ENCODE assay signal across 9 cellular contexts in genomic region chr4:186651624-186652023, GRCh38.
DNase-seq lines count a peak whose midpoint lies in the region; ATAC-seq and TF ChIP-seq lines count a peak whose summit lies in the region.
"Had no signal": no experiment of that assay in that cellular context is flagged by ENCODE, and none has a peak within 500 bp of the region (broad histone marks: within the 10 kb centered on the region; RNA-seq: fewer than 3 reads in every experiment).

No MANE protein-coding gene starts in this region.

- in situ Hi-C loops in Panc1 (cut with HindIII; ENCODE audit: low pct_unique_long_range_greater_than_20kb, low sequenced_read_pairs), result no loop called here

- H3K27me3 Mint-ChIP-seq in stimulated activated naive CD8-positive, alpha-beta T cell treated with anti-CD3 and anti-CD28 coated beads, Interleukin-15, amount 100 ng/mL, for 72 hours, result no peaks in the 10 kb centered on the region

- POLR2A ChIA-PET in Panc1 (lab: Charles Lee), result no interaction called here

- H3K27me3 ChIP-seq in Panc1 (ENCODE audit: control insufficient read depth, insufficient read depth, low read length), result no peaks in the 10 kb centered on the region

- H3K36me3 Mint-ChIP-seq in stimulated activated effector memory CD8-positive, alpha-beta T cell treated with anti-CD3 and anti-CD28 coated beads, Interleukin-12 subunit alpha, Interleukin-12 subunit beta, amount 100 ng/mL, for 72 hours, result no peaks in the 10 kb centered on the region
- H3K36me3 Mint-ChIP-seq: CD4-positive, CD25-positive, alpha-beta regulatory T cell had no signal

- intact Hi-C loops in Panc1 (cut with micrococcal nuclease; ENCODE audit: unreplicated experiment), result no loop called here
- intact Hi-C loops in head of caudate nucleus (cut with DNase I), result no loop called here

- ATAC-seq in Panc1, result peak; percentile 81
- ATAC-seq in stimulated activated naive CD8-positive, alpha-beta T cell treated with anti-CD3 and anti-CD28 coated beads, Interleukin-15, amount 100 ng/mL, for 72 hours, result no peak
- no peak for ATAC-seq in stimulated activated effector memory CD8-positive, alpha-beta T cell treated with anti-CD3 and anti-CD28 coated beads, Interleukin-12 subunit alpha, Interleukin-12 subunit beta, amount 100 ng/mL, for 72 hours

- peaks cover 13% of the 10 kb centered on the region for H3K36me3 ChIP-seq in Panc1 (ENCODE audit: control insufficient read depth, insufficient read depth, low read length)

- CTCF ChIA-PET in Panc1 (lab: Charles Lee), result no interaction called here

- H3K27ac Mint-ChIP-seq in stimulated activated naive CD8-positive, alpha-beta T cell treated with anti-CD3 and anti-CD28 coated beads, Interleukin-15, amount 100 ng/mL, for 72 hours, result no peak overlapping the region
- H3K27ac Mint-ChIP-seq in stimulated activated effector memory CD8-positive, alpha-beta T cell treated with anti-CD3 and anti-CD28 coated beads, Interleukin-12 subunit alpha, Interleukin-12 subunit beta, amount 100 ng/mL, for 72 hours, result no peak overlapping the region

- DNase-seq in COR-L47 (lab: John Stamatoyannopoulos, UW), result peak; percentile 55
- DNase-seq in Panc1 (ENCODE audit: low read depth, low spot score), result no peak
- DNase-seq in head of caudate nucleus, result peak in 39 of 42 donors; percentile 11 to 79 (median 51)
- DNase-seq in occipital lobe (lab: John Stamatoyannopoulos, UW), result peak; percentile 62
- DNase-seq in stimulated activated naive CD8-positive, alpha-beta T cell treated with anti-CD3 and anti-CD28 coated beads, Interleukin-15, amount 100 ng/mL, for 72 hours, result no peak
- no peak for DNase-seq in stimulated activated effector memory CD8-positive, alpha-beta T cell treated with anti-CD3 and anti-CD28 coated beads, Interleukin-12 subunit alpha, Interleukin-12 subunit beta, amount 100 ng/mL, for 72 hours (ENCODE audit: low spot score in 2 of 2)
- no peak for DNase-seq in stimulated activated CD4-positive, alpha-beta T cell treated with anti-CD3 and anti-CD28 coated beads, Interleukin-4, amount 100 ng/mL, for 24 hours
- no peak for DNase-seq in effector CD4-positive, alpha-beta T cell
- DNase-seq: CD4-positive, CD25-positive, alpha-beta regulatory T cell had no signal

- H3K27ac ChIP-seq in Panc1 (ENCODE audit: low read length), result peak overlapping the region; percentile 81

- BruUV-seq in Panc1 (replicated peaks; lab: Mats Ljungman, UMichigan), result no TSS peak

- no peak overlapping the region for H3K4me3 Mint-ChIP-seq in stimulated activated naive CD8-positive, alpha-beta T cell treated with anti-CD3 and anti-CD28 coated beads, Interleukin-15, amount 100 ng/mL, for 72 hours
- no peak overlapping the region for H3K4me3 Mint-ChIP-seq in stimulated activated effector memory CD8-positive, alpha-beta T cell treated with anti-CD3 and anti-CD28 coated beads, Interleukin-12 subunit alpha, Interleukin-12 subunit beta, amount 100 ng/mL, for 72 hours
- H3K4me3 Mint-ChIP-seq: CD4-positive, CD25-positive, alpha-beta regulatory T cell had no signal

- H3K9me3 ChIP-seq in Panc1 (ENCODE audit: control insufficient read depth, insufficient read depth, low read depth, low read length), result no peaks in the 10 kb centered on the region

- no peaks in the 10 kb centered on the region for H3K4me1 Mint-ChIP-seq in stimulated activated naive CD8-positive, alpha-beta T cell treated with anti-CD3 and anti-CD28 coated beads, Interleukin-15, amount 100 ng/mL, for 72 hours
- H3K4me1 Mint-ChIP-seq in stimulated activated effector memory CD8-positive, alpha-beta T cell treated with anti-CD3 and anti-CD28 coated beads, Interleukin-12 subunit alpha, Interleukin-12 subunit beta, amount 100 ng/mL, for 72 hours, result no peaks in the 10 kb centered on the region
- H3K4me1 Mint-ChIP-seq: CD4-positive, CD25-positive, alpha-beta regulatory T cell had no signal

- no peak for TF ChIP-seq CTCF in Panc1 (IDR thresholded peaks at IDR 0.05)

- peak overlapping the region; percentile 4 to 36; a peak in 3 of 4 replicates for H3K4me3 ChIP-seq in Panc1 (ENCODE audit: low read depth in 2 of 2, low read length in 2 of 2)

- peaks cover 50% of the 10 kb centered on the region for H3K4me1 ChIP-seq in Panc1 (ENCODE audit: control insufficient read depth, insufficient read depth, low read length)

- H3K9me3 Mint-ChIP-seq in stimulated activated naive CD8-positive, alpha-beta T cell treated with anti-CD3 and anti-CD28 coated beads, Interleukin-15, amount 100 ng/mL, for 72 hours, result peaks cover 0 to 5% of the 10 kb centered on the region in 2 donors
- H3K9me3 Mint-ChIP-seq in stimulated activated effector memory CD8-positive, alpha-beta T cell treated with anti-CD3 and anti-CD28 coated beads, Interleukin-12 subunit alpha, Interleukin-12 subunit beta, amount 100 ng/mL, for 72 hours, result peaks cover 6% of the 10 kb centered on the region

Comparison
In these comparisons a context has a peak if more than half of its experiments do, and no peak if none do; other contexts are left out.
1. DNase-seq: peak in COR-L47 (single experiment), head of caudate nucleus (39 of 42) and occipital lobe (single experiment); none in Panc1 (single experiment), stimulated activated naive CD8-positive, alpha-beta T cell treated with anti-CD3 and anti-CD28 coated beads, Interleukin-15, amount 100 ng/mL, for 72 hours (0 of 2), stimulated activated effector memory CD8-positive, alpha-beta T cell treated with anti-CD3 and anti-CD28 coated beads, Interleukin-12 subunit alpha, Interleukin-12 subunit beta, amount 100 ng/mL, for 72 hours (0 of 2), stimulated activated CD4-positive, alpha-beta T cell treated with anti-CD3 and anti-CD28 coated beads, Interleukin-4, amount 100 ng/mL, for 24 hours (single experiment) and effector CD4-positive, alpha-beta T cell (single experiment).